Comparison of ENCODE assay signal across 1 cellular context in the genomic region with DNA sequence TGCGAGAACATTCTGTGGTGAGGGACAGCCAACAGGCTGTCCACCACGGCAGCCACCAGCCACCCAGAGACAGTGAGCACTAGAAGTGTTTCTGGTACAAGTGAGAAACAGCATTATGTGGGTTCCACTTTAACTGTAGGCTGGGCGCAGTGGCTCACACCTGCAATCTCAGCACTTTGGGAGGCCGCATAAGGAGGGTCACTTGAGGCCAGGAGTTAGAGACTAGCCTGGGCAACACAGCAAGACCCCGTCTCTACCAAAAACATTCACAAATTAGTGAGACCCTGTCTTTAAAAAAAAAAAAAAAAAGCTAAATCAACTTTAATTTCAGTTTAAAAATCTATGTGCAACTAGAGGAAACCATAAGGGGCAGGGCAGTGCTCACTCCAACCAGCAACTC.
TF ChIP-seq lines count a peak whose summit lies in the region.

No MANE protein-coding gene starts in this region.

TF ChIP-seq in H1, 55 proteins besides CTCF, POLR2A, EP300 and RAD21:
- no peak for TF ChIP-seq RNF2 (IDR thresholded peaks at IDR 0.05; ENCODE audit: borderline replicate concordance, low read depth, low read length, missing control alignments, poor library complexity, severe bottlenecking)
- no peak for TF ChIP-seq MAFK (IDR thresholded peaks at IDR 0.05; ENCODE audit: low read depth, low read length)
- TF ChIP-seq, protein P1, sequence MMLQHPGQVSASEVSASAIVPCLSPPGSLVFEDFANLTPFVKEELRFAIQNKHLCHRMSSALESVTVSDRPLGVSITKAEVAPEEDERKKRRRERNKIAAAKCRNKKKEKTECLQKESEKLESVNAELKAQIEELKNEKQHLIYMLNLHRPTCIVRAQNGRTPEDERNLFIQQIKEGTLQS (IDR thresholded peaks at IDR 0.05; ENCODE audit: insufficient read depth, low read depth, low read length), result no peak
- no peak for TF ChIP-seq MAX (IDR thresholded peaks at IDR 0.05)
- TF ChIP-seq EGR1 (IDR thresholded peaks at IDR 0.05; ENCODE audit: borderline replicate concordance, low read depth, low read length), result no peak
- no peak for TF ChIP-seq TAF1 (IDR thresholded peaks at IDR 0.05; ENCODE audit: low read depth, low read length)
- TF ChIP-seq GABPA (IDR thresholded peaks at IDR 0.05; ENCODE audit: borderline replicate concordance, insufficient read depth, low read length), result no peak
- TF ChIP-seq USF2 (IDR thresholded peaks at IDR 0.05; ENCODE audit: low read length), result no peak
- no peak for TF ChIP-seq ZNF274 (IDR thresholded peaks at IDR 0.05; ENCODE audit: borderline replicate concordance, extremely low read depth, low read length)
- no peak for TF ChIP-seq NRF1 (IDR thresholded peaks at IDR 0.05; ENCODE audit: low read depth, low read length)
- no peak for TF ChIP-seq RXRA (IDR thresholded peaks at IDR 0.05; ENCODE audit: insufficient read depth, low read depth, low read length)
TF ChIP-seq in H1: peak in this region for 0.
